In the genomic region with DNA sequence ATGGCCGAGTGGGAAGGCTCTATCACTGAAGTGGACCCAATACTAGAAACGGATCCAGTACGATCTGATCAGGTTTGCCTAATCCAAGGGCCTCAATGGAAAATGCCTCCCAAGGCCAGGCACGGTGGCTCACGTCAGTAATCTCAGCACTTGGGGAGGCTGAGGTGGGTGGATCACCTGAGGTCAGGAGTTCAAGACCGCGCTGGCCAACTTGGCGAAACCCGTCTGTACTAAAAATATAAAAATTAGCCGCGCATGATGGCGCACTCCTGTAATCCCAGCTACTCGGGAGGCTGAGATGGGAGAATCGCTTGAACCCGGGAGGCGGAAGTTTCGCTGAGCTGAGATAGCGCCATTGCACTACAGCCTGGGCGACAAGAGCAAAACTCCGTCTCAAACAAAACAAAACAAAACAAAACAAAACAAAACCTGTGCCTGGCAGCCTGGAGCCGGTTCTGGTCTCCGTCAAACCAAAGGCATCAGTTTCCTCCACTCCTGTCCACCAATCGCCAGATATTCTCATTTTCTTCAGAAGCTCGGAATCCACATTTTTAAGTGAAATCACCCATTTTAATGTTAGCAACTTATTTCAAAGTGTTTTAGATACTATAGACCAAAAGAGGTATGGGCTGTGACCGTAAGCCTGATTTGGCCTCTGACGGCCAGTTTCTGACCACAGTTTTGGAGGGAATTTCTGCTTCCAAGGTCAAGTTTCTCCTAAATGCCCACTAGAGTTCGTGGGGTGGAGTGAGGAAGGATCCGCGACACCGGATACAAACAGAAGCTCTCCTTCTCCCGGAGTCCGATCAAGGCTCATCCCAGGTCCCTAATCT, we compare ENCODE assay signal across 1 cellular context.
TF ChIP-seq lines count a peak whose summit lies in the region.

No MANE protein-coding gene starts in this region.

TF ChIP-seq in endothelial cell of umbilical vein, 7 proteins besides CTCF, POLR2A, EP300 and RAD21:
- TF ChIP-seq MYC (IDR thresholded peaks at IDR 0.05; ENCODE audit: low read depth, low read length), result no peak
- no peak for TF ChIP-seq JUN (IDR thresholded peaks at IDR 0.05; ENCODE audit: borderline replicate concordance, insufficient read depth, insufficient read length, low read depth)
- no peak for TF ChIP-seq EZH2 (IDR thresholded peaks at IDR 0.05; ENCODE audit: borderline replicate concordance, low read depth, low read length, severe bottlenecking)
- no peak for TF ChIP-seq FOS (IDR thresholded peaks at IDR 0.05; ENCODE audit: borderline replicate concordance, insufficient read depth, low read length)
- TF ChIP-seq GATA2 (IDR thresholded peaks at IDR 0.05; ENCODE audit: insufficient read depth, insufficient read length, low read depth, low read length), result no peak
